Comparison of ENCODE assay signal across 8 cellular contexts in the genomic region with DNA sequence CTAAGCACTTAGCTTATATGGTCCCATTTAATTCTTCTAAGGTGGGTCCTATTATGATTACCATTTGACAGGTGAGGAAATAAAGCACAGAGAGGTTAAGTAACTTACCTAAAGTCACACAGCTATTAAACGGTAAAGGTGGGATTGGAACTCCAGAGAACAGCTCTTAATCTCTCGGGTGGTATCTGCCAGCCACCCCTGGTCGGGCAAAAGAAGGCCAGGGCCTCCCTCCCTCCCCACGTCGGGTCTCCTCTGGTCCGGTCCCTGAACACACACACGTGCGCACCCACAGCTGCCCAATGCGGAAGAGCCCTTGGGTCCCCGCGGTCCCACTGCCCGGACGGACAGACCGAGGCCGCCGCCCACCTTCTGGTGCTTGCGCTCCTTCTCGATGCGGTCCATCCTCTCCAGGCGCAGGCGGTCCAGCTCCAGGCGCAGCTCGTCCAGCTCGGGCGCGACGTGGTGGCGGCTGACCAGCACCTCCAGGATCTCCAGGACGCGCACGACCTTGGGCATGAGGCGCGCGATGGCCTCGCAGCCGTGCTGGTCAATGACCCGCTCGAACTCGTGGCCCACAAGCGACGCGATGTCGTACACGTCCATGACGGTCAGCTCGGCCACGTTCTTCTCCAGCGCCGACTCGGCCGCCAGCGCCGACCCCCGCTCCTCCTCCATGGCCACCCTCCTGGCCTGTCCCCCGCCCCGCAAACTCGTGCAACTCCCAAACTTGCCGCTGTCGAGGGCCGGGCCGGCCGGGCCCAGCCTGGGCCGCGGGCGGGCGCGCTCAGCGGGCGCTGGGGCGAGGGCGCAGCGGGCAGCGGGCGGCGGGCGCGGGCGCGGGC. TPM values are rescaled to one million over a fixed set of nuclear protein-coding genes. Genes with fewer than 3 reads are reported as not detected.
DNase-seq lines count a peak whose midpoint lies in the region; ATAC-seq and TF ChIP-seq lines count a peak whose summit lies in the region.

No MANE protein-coding gene starts in this region.

- peak overlapping the region; percentile 62 for H3K27ac ChIP-seq in IMR-90 (ENCODE audit: insufficient read depth, low read length)

- peak overlapping the region; percentile 94 for H2AK9ac ChIP-seq in IMR-90 (replicated peaks; ENCODE audit: low read depth, low read length, poor library complexity)

- peak overlapping the region; percentile 23 for H4K5ac ChIP-seq in IMR-90 (ENCODE audit: low read depth, low read length)

- H3K79me1 ChIP-seq in IMR-90 (ENCODE audit: low read depth in 1 of 2, low read length in 2 of 2), result peaks cover 28 to 51% of the 10 kb centered on the region in 2 experiments

- peak overlapping the region; percentile 68 for H3K4me2 ChIP-seq in IMR-90 (ENCODE audit: low read depth, low read length)

- peak overlapping the region; percentile 12; the same call in 1 of the 2 replicates for H3K56ac ChIP-seq in IMR-90 (ENCODE audit: extremely low read depth, insufficient read depth, low read length)

- peak overlapping the region; percentile 93 for H2AK5ac ChIP-seq in IMR-90 (ENCODE audit: low read depth, low read length)

- H3K4me3 Mint-ChIP-seq in activated naive CD4-positive, alpha-beta T cell treated with anti-CD3 and anti-CD28 coated beads, Interleukin-2, amount 10 ng/mL, durations not matched to agents 7 days and 5 days, result peak overlapping the region; percentile 78

- H4K20me1 ChIP-seq in IMR-90 (ENCODE audit: insufficient read depth, low read length), result peaks cover 21% of the 10 kb centered on the region; the same call in 1 of the 2 replicates

- WGBS in IMR-90 (ENCODE audit: extremely low coverage in 2 of 2, insufficient read length in 1 of 2), 2 experiments, result 3% methylated on average over 50 of the region's 79 CpGs; no CpG with 5 or more reads in 1 of the 2 experiments

- peak overlapping the region; percentile 92 for H3K14ac ChIP-seq in IMR-90 (replicated peaks; ENCODE audit: low read depth, low read length)

- no peak overlapping the region; the same call in 2 of the 3 replicates for H2BK15ac ChIP-seq in IMR-90 (ENCODE audit: low read depth, low read length)

- intact Hi-C loops in IMR-90 (cut with micrococcal nuclease), result no loop called here

- peaks cover 8% of the 10 kb centered on the region for H3K9me1 ChIP-seq in IMR-90 (ENCODE audit: insufficient read depth, low read length)

- no peak for TF ChIP-seq POLR2A in IMR-90 (IDR thresholded peaks at IDR 0.05; ENCODE audit: low read depth, low read length)
- no peak for TF ChIP-seq POLR2A in GM18505 (IDR thresholded peaks at IDR 0.05; ENCODE audit: borderline replicate concordance, extremely low read depth, insufficient read depth, insufficient read length)

- H3K27ac Mint-ChIP-seq in activated naive CD4-positive, alpha-beta T cell treated with anti-CD3 and anti-CD28 coated beads, Interleukin-2, amount 10 ng/mL, durations not matched to agents 7 days and 5 days, result no peak overlapping the region

- H3K18ac ChIP-seq in IMR-90 (ENCODE audit: low read depth, low read length), result no peak overlapping the region

- H2AFZ ChIP-seq in IMR-90 (replicated peaks; ENCODE audit: low read length, poor library complexity) (peak overlapping the region; percentile 94), neuron (ENCODE audit: low read depth, low read length) (no peak overlapping the region)

- no peaks in the 10 kb centered on the region for H3K9me3 Mint-ChIP-seq in activated naive CD4-positive, alpha-beta T cell treated with anti-CD3 and anti-CD28 coated beads, Interleukin-2, amount 10 ng/mL, durations not matched to agents 7 days and 5 days

- TF ChIP-seq CTCF in IMR-90 (conservative IDR thresholded peaks at IDR 0.05; ENCODE audit: low read depth, low read length), result no peak

- peak overlapping the region; percentile 94 for H3K23ac ChIP-seq in IMR-90 (ENCODE audit: low read depth, low read length)

- BruUV-seq in IMR-90 (replicated peaks; lab: Mats Ljungman, UMichigan), result no TSS peak

- peaks cover 22% of the 10 kb centered on the region for H3K4me1 Mint-ChIP-seq in activated naive CD4-positive, alpha-beta T cell treated with anti-CD3 and anti-CD28 coated beads, Interleukin-2, amount 10 ng/mL, durations not matched to agents 7 days and 5 days

- in situ Hi-C loops in IMR-90 (cut with MboI; ENCODE audit: low sequenced_read_pairs), result loop anchor here (5.0 kb wide), 1 partner anchor 49 kb away; the partner anchor contains the start of gene TMED2

- POLR2A ChIA-PET in IMR-90 (lab: Charles Lee; ENCODE audit: unreplicated experiment), result interaction anchor here (0.5 kb wide), 1 partner anchor 98 kb away, joined by 4 read pairs; no protein-coding TSS in a partner anchor

- CTCF ChIA-PET in IMR-90 (lab: Yijun Ruan, JAX), result interaction anchor here (0.6 to 1.1 kb wide), 2 partner anchors 10 to 31 kb away, joined by 4 to 5 read pairs; no protein-coding TSS in a partner anchor
- CTCF ChIA-PET in activated naive CD4-positive, alpha-beta T cell treated with anti-CD3 and anti-CD28 coated beads, Interleukin-2, amount 10 ng/mL, durations not matched to agents 7 days and 5 days (lab: Charles Lee), result interaction anchor here (0.9 kb wide), 1 partner anchor 50 kb away, joined by 3 read pairs; no protein-coding TSS in a partner anchor

- H3K4ac ChIP-seq in IMR-90 (ENCODE audit: low read depth, low read length), result peak overlapping the region; percentile 94

- no peaks in the 10 kb centered on the region for H3K36me3 Mint-ChIP-seq in activated naive CD4-positive, alpha-beta T cell treated with anti-CD3 and anti-CD28 coated beads, Interleukin-2, amount 10 ng/mL, durations not matched to agents 7 days and 5 days

- H3K9ac ChIP-seq in IMR-90 (ENCODE audit: low read depth, low read length), result peak overlapping the region; percentile 87

- H3K4me1 ChIP-seq in IMR-90 (ENCODE audit: control insufficient read depth, insufficient read depth, low read length) (peaks cover 9% of the 10 kb centered on the region), neuron (ENCODE audit: insufficient read depth, low read length) (peaks cover 10% of the 10 kb centered on the region)

- ATAC-seq in IMR-90 (ENCODE audit: low read depth) (peak; percentile 53), HG03135 (IDR thresholded peaks at IDR 0.05; ENCODE audit: unreplicated experiment) (no peak), GM18505 (IDR thresholded peaks at IDR 0.05; ENCODE audit: unreplicated experiment) (no peak), HG03095 (IDR thresholded peaks at IDR 0.05; ENCODE audit: unreplicated experiment) (no peak)

- peaks cover 2% of the 10 kb centered on the region; the same call in 1 of the 2 replicates for H3K27me3 ChIP-seq in IMR-90 (ENCODE audit: control insufficient read depth, insufficient read depth, low read length)
- no peaks in the 10 kb centered on the region for H3K27me3 ChIP-seq in neuron (ENCODE audit: insufficient read depth, low read length)

- no peak overlapping the region for H2BK20ac ChIP-seq in IMR-90 (ENCODE audit: low read depth, low read length)

- peak overlapping the region; percentile 74 for H4K91ac ChIP-seq in IMR-90 (ENCODE audit: insufficient read depth, low read depth, low read length)

- dilution Hi-C loops in IMR-90 (cut with HindIII; ENCODE audit: low sequenced_read_pairs, unreplicated experiment), result no loop called here

- peak overlapping the region; percentile 4; the same call in 1 of the 2 replicates for H2BK120ac ChIP-seq in IMR-90 (ENCODE audit: low read depth, low read length)

- peak overlapping the region; percentile 34 to 61; a peak in 3 of 4 replicates for H4K8ac ChIP-seq in IMR-90 (ENCODE audit: low read depth in 2 of 2, low read length in 2 of 2)

- TF ChIP-seq RAD21 in IMR-90 (IDR thresholded peaks at IDR 0.05; ENCODE audit: low read length), result no peak

- H3K4me3 ChIP-seq in IMR-90 (ENCODE audit: insufficient read depth, low read depth, low read length) (peak overlapping the region; percentile 66), neuron (ENCODE audit: low read length) (peak overlapping the region; percentile 84)

- peak overlapping the region; percentile 70 for H2BK5ac ChIP-seq in IMR-90 (ENCODE audit: low read depth, low read length, poor library complexity, severe bottlenecking)

- H3K9me3 ChIP-seq in IMR-90 (ENCODE audit: control insufficient read depth, insufficient read depth, low read length) (no peaks in the 10 kb centered on the region), neuron (ENCODE audit: low read length) (peaks cover 3% of the 10 kb centered on the region)

- peaks cover 62% of the 10 kb centered on the region for H3K27me3 Mint-ChIP-seq in activated naive CD4-positive, alpha-beta T cell treated with anti-CD3 and anti-CD28 coated beads, Interleukin-2, amount 10 ng/mL, durations not matched to agents 7 days and 5 days

- peaks cover 10% of the 10 kb centered on the region for H3K36me3 ChIP-seq in IMR-90 (ENCODE audit: control insufficient read depth, insufficient read depth, low read length)
- H3K36me3 ChIP-seq in neuron (ENCODE audit: insufficient read depth, low read length), result peaks cover 15% of the 10 kb centered on the region

- peak; percentile 48 for DNase-seq in GM03348 (ENCODE audit: low spot score)
- DNase-seq in IMR-90, result peak; percentile 24
- DNase-seq in activated naive CD4-positive, alpha-beta T cell treated with anti-CD3 and anti-CD28 coated beads, Interleukin-2, amount 10 ng/mL, durations not matched to agents 7 days and 5 days, result peak; percentile 40
- peak; percentile 22 for DNase-seq in glomerular visceral epithelial cell (ENCODE audit: extremely low spot score)

TF ChIP-seq in IMR-90, 13 proteins besides CTCF, POLR2A, EP300 and RAD21:
- TF ChIP-seq MXI1 (IDR thresholded peaks at IDR 0.05; ENCODE audit: borderline replicate concordance, low read depth, low read length), result 0 out of 2 replicates have a peak, but pooled peaks have one; percentile 13
- TF ChIP-seq, protein P1, sequence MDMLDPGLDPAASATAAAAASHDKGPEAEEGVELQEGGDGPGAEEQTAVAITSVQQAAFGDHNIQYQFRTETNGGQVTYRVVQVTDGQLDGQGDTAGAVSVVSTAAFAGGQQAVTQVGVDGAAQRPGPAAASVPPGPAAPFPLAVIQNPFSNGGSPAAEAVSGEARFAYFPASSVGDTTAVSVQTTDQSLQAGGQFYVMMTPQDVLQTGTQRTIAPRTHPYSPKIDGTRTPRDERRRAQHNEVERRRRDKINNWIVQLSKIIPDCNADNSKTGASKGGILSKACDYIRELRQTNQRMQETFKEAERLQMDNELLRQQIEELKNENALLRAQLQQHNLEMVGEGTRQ (IDR thresholded peaks at IDR 0.05; ENCODE audit: low read depth, low read length), result no peak; the same call in 1 of the 2 replicates

RNA-seq across cellular contexts. Expression of gene RILPL1, which starts 0.5 kb away (rescaled TPM):
- total RNA-seq in IMR-90 (2012; rRNA removed), result 11.1 and 14.2 TPM in 2 replicates
- polyA plus RNA-seq in IMR-90 (2012; rRNA removed), result 19.8 and 24.5 TPM in 2 replicates
- polyA plus RNA-seq in IMR-90 (2012; cell fraction: cytosol; rRNA removed), result 15.2 and 17.4 TPM in 2 replicates
- 28.5 and 34.7 TPM in 2 replicates for polyA plus RNA-seq in IMR-90 (2012; cell fraction: nucleus; rRNA removed; ENCODE audit: low replicate concordance)

RNA-seq across cellular contexts. Expression of gene TMED2, which starts 51.3 kb away (rescaled TPM):
- 318 and 504 TPM in 2 replicates for total RNA-seq in IMR-90 (2012; rRNA removed)
- polyA plus RNA-seq in IMR-90 (2012; rRNA removed), result 132 and 154 TPM in 2 replicates
- 315 and 395 TPM in 2 replicates for polyA plus RNA-seq in IMR-90 (2012; cell fraction: cytosol; rRNA removed)
- 61.2 and 61.4 TPM in 2 replicates for polyA plus RNA-seq in IMR-90 (2012; cell fraction: nucleus; rRNA removed; ENCODE audit: low replicate concordance)
